Comparison of ENCODE assay signal across 8 cellular contexts in the genomic region with DNA sequence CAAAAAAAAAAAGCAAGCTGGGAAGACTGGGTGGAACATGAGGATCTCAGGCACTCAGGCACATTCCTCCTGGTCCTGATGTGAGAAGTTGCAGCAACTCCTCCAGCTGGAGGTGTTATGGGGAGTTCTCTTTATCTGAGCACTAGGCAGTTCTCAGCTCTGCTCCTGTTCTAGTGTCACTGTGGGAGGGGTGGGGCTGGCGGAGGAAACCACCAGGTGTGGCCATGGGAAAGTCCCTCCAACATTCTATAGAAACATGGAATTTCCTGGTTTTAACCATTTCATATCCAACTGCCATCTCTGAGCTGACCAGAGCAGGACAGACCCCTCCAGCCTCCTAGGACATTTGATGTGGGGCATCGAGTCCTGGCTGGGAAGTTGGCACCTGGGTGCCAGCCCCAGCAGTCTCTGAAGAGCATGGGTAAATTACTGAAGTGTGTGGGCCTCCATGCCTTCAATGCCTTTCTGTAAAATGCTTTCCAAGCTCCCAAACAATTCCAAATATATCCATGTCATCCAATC. TPM values are rescaled to one million over a fixed set of nuclear protein-coding genes. Genes with fewer than 3 reads are reported as not detected.
DNase-seq lines count a peak whose midpoint lies in the region; ATAC-seq, FAIRE-seq and TF ChIP-seq lines count a peak whose summit lies in the region.

No MANE protein-coding gene starts in this region.

- CTCF ChIA-PET in A549 (lab: Yijun Ruan, JAX) = interaction anchor here (0.5 to 5.8 kb wide), 10 partner anchors 9 to 513 kb away, joined by 3 to 73 read pairs (median 8); no protein-coding TSS in a partner anchor

- ATAC-seq in A549 (no peak; a peak in 2 of 6 replicates), HG02588 (IDR thresholded peaks at IDR 0.05; ENCODE audit: unreplicated experiment) (no peak), HG03457 (IDR thresholded peaks at IDR 0.05; ENCODE audit: unreplicated experiment) (no peak)

- H3K27ac ChIP-seq in A549 = peak overlapping the region; percentile 76 to 93; a peak in 5 of 6 replicates

- H3K4me1 ChIP-seq in A549 = peaks cover 27% of the 10 kb centered on the region

- peak overlapping the region; percentile 87 for H3K4me2 ChIP-seq in A549

- no peak for TF ChIP-seq POLR2A in A549 (IDR thresholded peaks at IDR 0.05; ENCODE audit: low read length)

- DNase-seq in A549 (ENCODE audit: low read depth in 1 of 2, low spot score in 1 of 2) (no peak), HT-29 (ENCODE audit: low spot score) (peak; percentile 26), kidney glomerular epithelial cell (lab: John Stamatoyannopoulos, UW) (peak; percentile 63), H4 (ENCODE audit: low spot score) (no peak), SIG-M5 (lab: John Stamatoyannopoulos, UW) (no peak)
- peak; percentile 38 for DNase-seq in activated T-cell treated with anti-CD3 and anti-CD28 coated beads, Interleukin-2, amount 50 U/mL, for 1 hour

- no peak overlapping the region for H3K4me3 ChIP-seq in A549

- WGBS in A549 (ENCODE audit: missing lambda C conversion rate) = 60% methylated on average over 2 of the region's 2 CpGs

- POLR2A ChIA-PET in A549 (lab: Yijun Ruan, JAX) = interaction anchor here (0.7 to 1.2 kb wide), 3 partner anchors 12 to 583 kb away, joined by 3 to 5 read pairs (median 3); a partner anchor contains a TSS

- no peak for FAIRE-seq in A549 (lab: Jason Lieb, UNC)

- TF ChIP-seq RAD21 in A549 (conservative IDR thresholded peaks at IDR 0.05 in 1 of 2, IDR thresholded peaks at IDR 0.05 in 1 of 2) = no peak

- no peak for TF ChIP-seq CTCF in A549 (IDR thresholded peaks at IDR 0.05)

- no peaks in the 10 kb centered on the region for H3K9me3 ChIP-seq in A549

- TF ChIP-seq EP300 in A549 (IDR thresholded peaks at IDR 0.05) = no peak

TF ChIP-seq in A549, 52 proteins besides CTCF, POLR2A, EP300 and RAD21:
- TF ChIP-seq, protein P1, sequence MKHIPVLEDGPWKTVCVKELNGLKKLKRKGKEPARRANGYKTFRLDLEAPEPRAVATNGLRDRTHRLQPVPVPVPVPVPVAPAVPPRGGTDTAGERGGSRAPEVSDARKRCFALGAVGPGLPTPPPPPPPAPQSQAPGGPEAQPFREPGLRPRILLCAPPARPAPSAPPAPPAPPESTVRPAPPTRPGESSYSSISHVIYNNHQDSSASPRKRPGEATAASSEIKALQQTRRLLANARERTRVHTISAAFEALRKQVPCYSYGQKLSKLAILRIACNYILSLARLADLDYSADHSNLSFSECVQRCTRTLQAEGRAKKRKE (CRISPR knock-in tag; IDR thresholded peaks at IDR 0.05; ENCODE audit: low read depth) = no peak
- 0 out of 2 replicates have a peak, but pooled peaks have one; percentile 9 for TF ChIP-seq GATA3 (IDR thresholded peaks at IDR 0.05; ENCODE audit: borderline replicate concordance)
- TF ChIP-seq, protein P2, sequence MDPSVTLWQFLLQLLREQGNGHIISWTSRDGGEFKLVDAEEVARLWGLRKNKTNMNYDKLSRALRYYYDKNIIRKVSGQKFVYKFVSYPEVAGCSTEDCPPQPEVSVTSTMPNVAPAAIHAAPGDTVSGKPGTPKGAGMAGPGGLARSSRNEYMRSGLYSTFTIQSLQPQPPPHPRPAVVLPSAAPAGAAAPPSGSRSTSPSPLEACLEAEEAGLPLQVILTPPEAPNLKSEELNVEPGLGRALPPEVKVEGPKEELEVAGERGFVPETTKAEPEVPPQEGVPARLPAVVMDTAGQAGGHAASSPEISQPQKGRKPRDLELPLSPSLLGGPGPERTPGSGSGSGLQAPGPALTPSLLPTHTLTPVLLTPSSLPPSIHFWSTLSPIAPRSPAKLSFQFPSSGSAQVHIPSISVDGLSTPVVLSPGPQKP (IDR thresholded peaks at IDR 0.05; ENCODE audit: low read depth, low read length) = no peak

RNA-seq across cellular contexts. Expression of a gene that starts 0.8 kb away (rescaled TPM):
- 6.3 and 6.4 TPM in 2 replicates for polyA plus RNA-seq in A549 (2011; rRNA removed)
- 8.7 and 9.4 TPM in 2 replicates for polyA plus RNA-seq in A549 (2012; cell fraction: cytosol; rRNA removed)
- 13.6 and 15.4 TPM in 2 replicates for polyA plus RNA-seq in A549 (2012; cell fraction: nucleus; rRNA removed)
- 6.3 to 7.2 TPM (median 6.8 TPM) in 3 replicates for polyA plus RNA-seq in A549 (2017; fragmentation: RNase III; extraction: RNeasy Plus Mini Kit Qiagen cat#74134 plus additional on column Dnase treatment)
- 10.5 and 11.4 TPM in 2 replicates for polyA minus RNA-seq in A549 (2011; rRNA and poly(A)+ RNA removed)
- 11.7 and 12.0 TPM in 2 replicates for total RNA-seq in HT-29 (2014; rRNA removed; shearing (Covaris generic))
- 5.9 and 12.1 TPM in 2 replicates for total RNA-seq in H4 (2014; rRNA removed; shearing (Covaris generic))

RNA-seq across cellular contexts. Expression of a gene that starts 37.9 kb away (rescaled TPM):
- polyA plus RNA-seq in A549 (2011; rRNA removed) (2.0 and 2.2 TPM in 2 replicates), A549 (2017; fragmentation: RNase III; extraction: RNeasy Plus Mini Kit Qiagen cat#74134 plus additional on column Dnase treatment) (1.4 to 2.2 TPM (median 1.9 TPM) in 3 replicates)
- 0.82 and 1.0 TPM in 2 replicates for polyA plus RNA-seq in A549 (2012; cell fraction: cytosol; rRNA removed)
- 1.1 and 1.2 TPM in 2 replicates for polyA plus RNA-seq in A549 (2012; cell fraction: nucleus; rRNA removed)
- polyA minus RNA-seq in A549 (2011; rRNA and poly(A)+ RNA removed) = 4.7 and 6.6 TPM in 2 replicates
- 7.9 and 8.8 TPM in 2 replicates for total RNA-seq in HT-29 (2014; rRNA removed; shearing (Covaris generic))
- 2.6 and 3.8 TPM in 2 replicates for total RNA-seq in H4 (2014; rRNA removed; shearing (Covaris generic))

Comparison
In these comparisons a context has a peak if more than half of its experiments do, and no peak if none do; other contexts are left out.
1. DNase-seq: peak in HT-29 (single experiment), activated T-cell treated with anti-CD3 and anti-CD28 coated beads, Interleukin-2, amount 50 U/mL, for 1 hour (single experiment) and kidney glomerular epithelial cell (single experiment); none in A549 (0 of 2), H4 (single experiment) and SIG-M5 (single experiment).